Comparison of ENCODE assay signal across 11 cellular contexts in the genomic region with DNA sequence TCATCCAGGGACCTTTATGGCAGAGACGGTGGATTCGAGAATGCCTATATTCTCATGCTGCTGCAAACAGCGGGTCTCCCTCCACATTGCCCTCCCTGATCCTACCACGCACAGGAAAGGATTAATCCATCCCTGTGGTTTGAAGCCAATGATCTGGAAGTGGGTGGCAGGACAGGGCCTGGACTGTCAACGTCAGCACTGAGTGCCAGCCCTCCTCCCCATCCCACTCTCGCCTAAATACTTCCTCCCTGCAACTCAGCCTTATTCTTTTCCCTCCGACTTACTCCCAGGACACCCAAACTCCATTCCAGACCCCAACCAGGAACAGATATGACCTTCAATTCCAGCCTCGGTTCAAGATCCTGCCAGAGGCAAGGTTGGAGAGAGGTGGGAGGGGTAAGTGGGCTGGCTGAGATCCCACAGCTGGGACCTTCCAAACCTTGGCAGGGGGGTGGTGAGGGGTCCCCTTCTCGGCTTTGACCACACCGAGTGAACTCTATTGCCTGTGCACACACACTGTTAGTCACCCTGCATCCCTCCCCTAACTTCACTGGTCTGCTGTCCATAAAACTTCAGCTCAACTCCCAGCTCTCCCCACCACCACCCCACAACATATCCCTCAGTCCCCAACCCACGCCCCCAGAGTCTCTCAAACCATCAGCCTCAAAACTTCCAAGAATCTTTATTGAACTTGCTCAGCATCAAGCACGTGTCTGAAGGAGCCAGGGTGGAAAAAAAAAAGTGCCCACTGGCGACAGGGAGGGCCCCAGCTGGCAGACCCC. TPM values are rescaled to one million over a fixed set of nuclear protein-coding genes. Genes with fewer than 3 reads are reported as not detected.
DNase-seq lines count a peak whose midpoint lies in the region; ATAC-seq, FAIRE-seq and TF ChIP-seq lines count a peak whose summit lies in the region.
"Had no signal": no experiment of that assay in that cellular context is flagged by ENCODE, and none has a peak within 500 bp of the region (broad histone marks: within the 10 kb centered on the region; RNA-seq: fewer than 3 reads in every experiment).

No MANE protein-coding gene starts in this region.

- H3K27me3 Mint-ChIP-seq in CD4-positive, alpha-beta T cell = no peaks in the 10 kb centered on the region

- H3K4me3 ChIP-seq in esophagus muscularis mucosa = peak overlapping the region in 3 of 4 donors; percentile 51 to 64 (median 62)
- peak overlapping the region; percentile 48 for H3K4me3 ChIP-seq in rectal smooth muscle tissue (ENCODE audit: low read length)

- WGBS in esophagus muscularis mucosa = 81% methylated on average over 13 of the region's 13 CpGs

- DNase-seq in CD4-positive, alpha-beta T cell = no peak
- DNase-seq in RWPE1 (ENCODE audit: low spot score) (no peak), esophagus muscularis mucosa (ENCODE audit: extremely low spot score) (no peak), NOMO-1 treated with DMSO at 0.1 percent for 48 hours (lab: John Stamatoyannopoulos, UW; ENCODE audit: unreplicated experiment) (no peak), D721Med (ENCODE audit: insufficient read length, low spot score) (no peak), GM19238 (ENCODE audit: insufficient read length, low spot score) (no peak), NCI-H1694 treated with DMSO at 0.1 percent for 48 hours (lab: John Stamatoyannopoulos, UW) (no peak)
- DNase-seq: KG1, NCI-H510A, SW 1271 had no signal

- H3K4me1 ChIP-seq in esophagus muscularis mucosa (peaks cover 28 to 70% (median 69%) of the 10 kb centered on the region in 4 donors), rectal smooth muscle tissue (ENCODE audit: control insufficient read depth, insufficient read depth, low read length) (peaks cover 35% of the 10 kb centered on the region)

- peaks cover 83% of the 10 kb centered on the region for H3K4me1 Mint-ChIP-seq in CD4-positive, alpha-beta T cell (ENCODE audit: low read depth)

- no peaks in the 10 kb centered on the region for H3K9me3 Mint-ChIP-seq in CD4-positive, alpha-beta T cell

- no peak for TF ChIP-seq EP300 in esophagus muscularis mucosa (IDR thresholded peaks at IDR 0.05)

- H3K9me3 ChIP-seq in CD4-positive, alpha-beta T cell (ENCODE audit: control insufficient read depth, low read length) = no peaks in the 10 kb centered on the region
- H3K9me3 ChIP-seq in esophagus muscularis mucosa = no peaks in the 10 kb centered on the region

- no peak for ATAC-seq in CD4-positive, alpha-beta T cell (ENCODE audit: poor library complexity)

- CTCF ChIA-PET in CD4-positive, alpha-beta T cell (lab: Charles Lee) = interaction anchor here (2.4 to 6.4 kb wide), 2 partner anchors 9 to 25 kb away, joined by 12 to 55 read pairs; a partner anchor contains a TSS
- CTCF ChIA-PET in RWPE1 (lab: Yijun Ruan, JAX) = no interaction called here

- intact Hi-C loops in CD4-positive, alpha-beta T cell (cut with DNase I, micrococcal nuclease) = no loop called here
- intact Hi-C loops in esophagus muscularis mucosa (cut with DNase I) = no loop called here

- H3K4me3 Mint-ChIP-seq in CD4-positive, alpha-beta T cell = peak overlapping the region; percentile 88

- FAIRE-seq in D721Med (lab: Jason Lieb, UNC) = no peak

- no peak overlapping the region for H3K9ac ChIP-seq in rectal smooth muscle tissue (ENCODE audit: low read length)

- H3K36me3 Mint-ChIP-seq in CD4-positive, alpha-beta T cell (ENCODE audit: low read depth) = peaks cover 43% of the 10 kb centered on the region

- H3K36me3 ChIP-seq in esophagus muscularis mucosa (peaks cover 0 to 10% (median 0%) of the 10 kb centered on the region in 4 donors), rectal smooth muscle tissue (ENCODE audit: control insufficient read depth, insufficient read depth, low read length) (peaks cover 7% of the 10 kb centered on the region)

- H3K27me3 ChIP-seq in CD4-positive, alpha-beta T cell (ENCODE audit: control insufficient read depth, insufficient read depth, low read length) = no peaks in the 10 kb centered on the region
- H3K27me3 ChIP-seq in esophagus muscularis mucosa = no peaks in the 10 kb centered on the region
- H3K27me3 ChIP-seq in rectal smooth muscle tissue (ENCODE audit: control insufficient read depth, insufficient read depth, low read length) = no peaks in the 10 kb centered on the region

- TF ChIP-seq POLR2A in esophagus muscularis mucosa (IDR thresholded peaks at IDR 0.05; ENCODE audit: low read depth) = no peak

- TF ChIP-seq CTCF in CD4-positive, alpha-beta T cell (IDR thresholded peaks at IDR 0.05) = no peak
- no peak for TF ChIP-seq CTCF in RWPE1 (conservative IDR thresholded peaks at IDR 0.05; ENCODE audit: low read depth)
- TF ChIP-seq CTCF in esophagus muscularis mucosa (IDR thresholded peaks at IDR 0.05) = no peak
- TF ChIP-seq CTCF in D721Med (IDR thresholded peaks at IDR 0.05; ENCODE audit: insufficient read depth, missing control alignments) = no peak

- POLR2A ChIA-PET in CD4-positive, alpha-beta T cell (lab: Charles Lee) = interaction anchor here (0.5 to 4.4 kb wide), 3 partner anchors 9 to 120 kb away, joined by 3 to 246 read pairs (median 12); a partner anchor contains a TSS
- POLR2A ChIA-PET in RWPE1 (lab: Yijun Ruan, JAX; ENCODE audit: low non-redundant PET) = no interaction called here

- H3K27ac Mint-ChIP-seq in CD4-positive, alpha-beta T cell = peak overlapping the region; percentile 98

- H3K27ac ChIP-seq in CD4-positive, alpha-beta T cell (ENCODE audit: low read depth, low read length) = peak overlapping the region; percentile 83
- H3K27ac ChIP-seq in RWPE1 (peak overlapping the region; percentile 96), esophagus muscularis mucosa (replicated peaks in 1 of 4) (peak overlapping the region; percentile 72 to 86 (median 80)), rectal smooth muscle tissue (ENCODE audit: low read depth, low read length) (peak overlapping the region; percentile 83)

RNA-seq across cellular contexts. Expression of a gene that starts 2.4 kb away (rescaled TPM):
- 1 to 10 TPM in 1 of 2 experiments, under 1 TPM in 1; 0.80 to 1.3 TPM for total RNA-seq in CD4-positive, alpha-beta T cell
- under 1 TPM in 1 of 4 donors, not detected in 3; 0.98 TPM for total RNA-seq in esophagus muscularis mucosa

RNA-seq across cellular contexts. Expression of a gene that starts 2.5 kb away (rescaled TPM):
- 100 to 1,000 TPM; 297 to 299 TPM for total RNA-seq in CD4-positive, alpha-beta T cell
- 100 to 1,000 TPM; 154 to 362 (median 273) TPM for total RNA-seq in esophagus muscularis mucosa

RNA-seq across cellular contexts. Expression of a gene that starts 5.9 kb away (rescaled TPM):
- not detected for total RNA-seq in CD4-positive, alpha-beta T cell
- total RNA-seq in esophagus muscularis mucosa = 1 to 10 TPM in 3 of 4 donors, not detected in 1; 2.1 to 4.2 (median 2.7) TPM

RNA-seq across cellular contexts. Expression of a gene that starts 7.4 kb away (rescaled TPM):
- 100 to 1,000 TPM; 172 to 175 TPM for total RNA-seq in CD4-positive, alpha-beta T cell
- 100 to 1,000 TPM; 432 to 759 (median 607) TPM for total RNA-seq in esophagus muscularis mucosa

RNA-seq across cellular contexts. Expression of a gene that starts 22.5 kb away (rescaled TPM):
- total RNA-seq in CD4-positive, alpha-beta T cell = not detected
- under 1 TPM in 2 of 4 donors, not detected in 2; 0.34 to 0.71 TPM for total RNA-seq in esophagus muscularis mucosa
